Comparison of ENCODE assay signal across 1 cellular context in the genomic region with DNA sequence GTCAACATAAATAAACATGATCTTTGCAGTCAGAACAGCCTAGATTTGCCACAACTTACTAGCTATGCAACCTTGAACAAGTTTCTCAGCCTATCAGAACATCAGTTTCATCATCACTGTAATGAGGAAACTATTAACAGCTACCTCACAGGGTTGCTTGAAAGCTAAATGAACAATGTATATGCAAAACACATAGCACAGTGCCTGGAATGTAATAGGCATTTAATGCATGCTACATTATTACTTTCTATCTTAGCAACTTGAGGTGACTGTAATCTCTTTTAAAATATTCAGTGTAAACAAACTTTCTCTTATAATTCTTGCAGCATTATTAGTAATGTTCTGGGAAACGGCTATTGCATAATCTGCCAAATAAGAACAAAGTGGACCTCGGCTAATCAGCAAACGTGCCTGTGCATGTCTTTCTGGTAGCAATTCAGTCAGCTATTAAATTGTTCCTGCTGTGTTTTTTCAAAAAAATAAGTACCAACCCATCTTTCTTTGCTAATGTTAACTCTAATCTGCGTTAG.
A peak's percentile ranks its signal among the peaks of the same experiment; 100 is the strongest.
TF ChIP-seq lines count a peak whose summit lies in the region.

No MANE protein-coding gene starts in this region.

TF ChIP-seq in H1, 55 proteins besides CTCF, POLR2A, EP300 and RAD21 (continued from another document):
- 0 out of 2 replicates have a peak, but pooled peaks have one; percentile 12 for TF ChIP-seq TEAD4 (IDR thresholded peaks at IDR 0.05; ENCODE audit: low read depth, low read length)
TF ChIP-seq in H1: peak in this region for 2.
